ENCODE assay signal across 1 cellular context in genomic region chr12:55877824-55878223, GRCh38.
TF ChIP-seq lines count a peak whose summit lies in the region.

No MANE protein-coding gene starts in this region.

TF ChIP-seq in K562, 482 proteins besides CTCF, POLR2A, EP300 and RAD21:
- TF ChIP-seq PBX2 (CRISPR knock-in tag; IDR thresholded peaks at IDR 0.05; ENCODE audit: low read depth) (no peak), PBX2 (tag; conservative IDR thresholded peaks at IDR 0.05; ENCODE audit: low read depth) (no peak), TRIM28 (IDR thresholded peaks at IDR 0.05) (0 out of 2 replicates have a peak, but pooled peaks have one; percentile 49), SRSF7 (optimal IDR thresholded peaks at IDR 0.05; ENCODE audit: low read depth, low read length) (no peak), HOMEZ (CRISPR knock-in tag; IDR thresholded peaks at IDR 0.05) (no peak), ZNF561 (CRISPR knock-in tag; conservative IDR thresholded peaks at IDR 0.05) (no peak), ZKSCAN1 (IDR thresholded peaks at IDR 0.05; ENCODE audit: low read depth, low read length) (no peak), NFYB (IDR thresholded peaks at IDR 0.05; ENCODE audit: extremely low read depth, insufficient read length) (no peak), MTA2 (IDR thresholded peaks at IDR 0.05; ENCODE audit: low read depth) (no peak), KDM4B (IDR thresholded peaks at IDR 0.05; ENCODE audit: borderline replicate concordance in 2 of 2, low read depth in 1 of 2) (no peak), ZFP1 (CRISPR knock-in tag; IDR thresholded peaks at IDR 0.05) (peak; percentile 76), ZNF445 (CRISPR knock-in tag; IDR thresholded peaks at IDR 0.05; ENCODE audit: low read depth) (no peak), COPS2 (conservative IDR thresholded peaks at IDR 0.05) (no peak), ZNF280A (IDR thresholded peaks at IDR 0.05; ENCODE audit: low read depth, partially characterized antibody) (peak; percentile 20), ZNF175 (CRISPR knock-in tag; IDR thresholded peaks at IDR 0.05; ENCODE audit: low read depth) (no peak), CEBPZ (IDR thresholded peaks at IDR 0.05; ENCODE audit: borderline replicate concordance, low read depth, low read length) (no peak), HMGN3 (IDR thresholded peaks at IDR 0.05; ENCODE audit: borderline replicate concordance, extremely low read depth, insufficient read length, low read depth, low read length) (no peak), GTF2E2 (tag; IDR thresholded peaks at IDR 0.05) (no peak), CBX3 (IDR thresholded peaks at IDR 0.05; ENCODE audit: borderline replicate concordance in 1 of 2, low read length in 2 of 2) (0 out of 3 replicates have a peak, but pooled peaks of 1 of the 2 experiments have one; percentile 51)
